8 cellular contexts compared by ENCODE assay signal in genomic region chr16:79599256-79599836, GRCh38. TPM values are rescaled to one million over a fixed set of nuclear protein-coding genes. Genes with fewer than 3 reads are reported as not detected.
A peak's percentile ranks its signal among the peaks of the same experiment; 100 is the strongest.
DNase-seq lines count a peak whose midpoint lies in the region; ATAC-seq, FAIRE-seq and TF ChIP-seq lines count a peak whose summit lies in the region.

No MANE protein-coding gene starts in this region.

- TF ChIP-seq CTCF in cardiac muscle cell (IDR thresholded peaks at IDR 0.05; ENCODE audit: low read depth, low read length) (no peak), progenitor cell of endocrine pancreas (IDR thresholded peaks at IDR 0.05; ENCODE audit: unreplicated experiment) (no peak)

- peak overlapping the region; percentile 95 for H3K27ac Mint-ChIP-seq in progenitor cell of endocrine pancreas

- H3K36me3 ChIP-seq in cardiac muscle cell, result no peaks in the 10 kb centered on the region

- peaks cover 22% of the 10 kb centered on the region for H3K4me1 ChIP-seq in cardiac muscle cell (ENCODE audit: low read depth)

- TF ChIP-seq POLR2A in H54 (IDR thresholded peaks at IDR 0.05; ENCODE audit: low read depth, low read length), result no peak

- no peaks in the 10 kb centered on the region for H3K27me3 Mint-ChIP-seq in progenitor cell of endocrine pancreas

- peak overlapping the region; percentile 42 for H3K4me3 ChIP-seq in cardiac muscle cell

- H3K4me1 Mint-ChIP-seq in progenitor cell of endocrine pancreas (ENCODE audit: low read depth), result peaks cover 38% of the 10 kb centered on the region

- H3K4me3 Mint-ChIP-seq in progenitor cell of endocrine pancreas (ENCODE audit: low read depth), result peak overlapping the region; percentile 91

- peak overlapping the region; percentile 71 for H3K27ac ChIP-seq in cardiac muscle cell

- peak; percentile 21 to 50 for DNase-seq in NCI-H2081 (lab: John Stamatoyannopoulos, UW)
- no peak for DNase-seq in NCI-H2081 treated with DMSO at 0.1 percent for 48 hours (lab: John Stamatoyannopoulos, UW)
- DNase-seq in activated effector memory CD4-positive, alpha-beta T cell treated with anti-CD3 and anti-CD28 coated beads, Interleukin-2, amount 50 U/mL, for 16 hours, result peak; percentile 76
- DNase-seq in cardiac muscle cell (ENCODE audit: low read depth in 1 of 2, low spot score in 1 of 2), result peak; percentile 4 to 61
- DNase-seq in progenitor cell of endocrine pancreas (ENCODE audit: low spot score, unreplicated experiment), result peak; percentile 30
- DNase-seq in H54 (ENCODE audit: insufficient read length, low spot score), result no peak
- DNase-seq in NAMALWA (ENCODE audit: low spot score), result no peak

- H3K27me3 ChIP-seq in cardiac muscle cell, result no peaks in the 10 kb centered on the region

- no peak for ATAC-seq in GM19351 (IDR thresholded peaks at IDR 0.05; ENCODE audit: unreplicated experiment)

- no peak for FAIRE-seq in H54 (lab: Jason Lieb, UNC)

- H3K9me3 Mint-ChIP-seq in progenitor cell of endocrine pancreas (ENCODE audit: low read depth), result no peaks in the 10 kb centered on the region

- H3K9me3 ChIP-seq in cardiac muscle cell (ENCODE audit: low read depth), result no peaks in the 10 kb centered on the region

- H3K36me3 Mint-ChIP-seq in progenitor cell of endocrine pancreas (ENCODE audit: insufficient read depth), result peaks cover 3% of the 10 kb centered on the region

RNA-seq across cellular contexts. Expression of gene MAF, which starts 1.2 kb away (rescaled TPM):
- total RNA-seq in cardiac muscle cell (18.7 and 21.5 TPM in 2 replicates), progenitor cell of endocrine pancreas (15.5 and 17.3 TPM in 2 replicates)
- polyA plus RNA-seq in cardiac muscle cell, result 3.7 and 5.9 TPM in 2 replicates

Comparison
In these comparisons a context has a peak if more than half of its experiments do, and no peak if none do; other contexts are left out.
1. DNase-seq: peak in NCI-H2081 (2 of 2), activated effector memory CD4-positive, alpha-beta T cell treated with anti-CD3 and anti-CD28 coated beads, Interleukin-2, amount 50 U/mL, for 16 hours (single experiment), cardiac muscle cell (2 of 2) and progenitor cell of endocrine pancreas (single experiment); none in NCI-H2081 treated with DMSO at 0.1 percent for 48 hours (single experiment), H54 (single experiment) and NAMALWA (single experiment).